In genomic region chr10:61733358-61733940, GRCh38 we compare ENCODE assay signal across 8 cellular contexts.
A peak's percentile ranks its signal among the peaks of the same experiment; 100 is the strongest.
DNase-seq lines count a peak whose midpoint lies in the region; ATAC-seq and TF ChIP-seq lines count a peak whose summit lies in the region.

No MANE protein-coding gene starts in this region.

- WGBS in lower leg skin, 2 donors, result 79 to 96% methylated on average over 1 of the region's 1 CpG

- peak; percentile 77 for ATAC-seq in SK-N-SH treated with all-trans-retinoic acid at 6 μM for 48 hours

- intact Hi-C loops in lower leg skin (cut with DNase I; ENCODE audit: low total_unique reads), result no loop called here

- TF ChIP-seq POLR2A in lower leg skin (IDR thresholded peaks at IDR 0.05), result no peak

- DNase-seq in activated gamma-delta T cell treated with Interleukin-2 at 50 U/mL for 16 hours, result peak; percentile 3
- no peak for DNase-seq in activated gamma-delta T cell (lab: John Stamatoyannopoulos, UW)
- peak; percentile 73 for DNase-seq in Jurkat, Clone E6-1 (ENCODE audit: low read depth, low spot score)
- DNase-seq in fibroblast of the aortic adventitia (ENCODE audit: low read depth), result peak; percentile 77
- DNase-seq in pulmonary artery endothelial cell (ENCODE audit: low read depth, low spot score), result peak; percentile 22
- DNase-seq in 8988T, result no peak
- DNase-seq in lower leg skin (ENCODE audit: low spot score in 2 of 2), result no peak

- H3K4me3 ChIP-seq in Jurkat, Clone E6-1 (ENCODE audit: low read length), result no peak overlapping the region
- no peak overlapping the region for H3K4me3 ChIP-seq in fibroblast of the aortic adventitia (ENCODE audit: low read depth, low read length)
- no peak overlapping the region for H3K4me3 ChIP-seq in lower leg skin (ENCODE audit: low read depth, poor library complexity, severe bottlenecking)

- TF ChIP-seq CTCF in fibroblast of the aortic adventitia (IDR thresholded peaks at IDR 0.05; ENCODE audit: insufficient read depth, low read length), result peak; percentile 67
- no peak for TF ChIP-seq CTCF in lower leg skin (IDR thresholded peaks at IDR 0.05)

TF ChIP-seq in SK-N-SH treated with all-trans-retinoic acid at 6 μM for 48 hours, 23 proteins besides CTCF, POLR2A, EP300 and RAD21:
- TF ChIP-seq ZFP30 (CRISPR knock-in tag; IDR thresholded peaks at IDR 0.05) (no peak), TOX (CRISPR knock-in tag; IDR thresholded peaks at IDR 0.05; ENCODE audit: borderline replicate concordance) (no peak), CSRNP3 (CRISPR knock-in tag; IDR thresholded peaks at IDR 0.05) (no peak), OSR1 (CRISPR knock-in tag; IDR thresholded peaks at IDR 0.05) (no peak), ZC3H10 (CRISPR knock-in tag; IDR thresholded peaks at IDR 0.05) (no peak), ISL1 (CRISPR knock-in tag; IDR thresholded peaks at IDR 0.05) (no peak), CREB5 (CRISPR knock-in tag; IDR thresholded peaks at IDR 0.05; ENCODE audit: low read depth) (no peak), ZNF70 (CRISPR knock-in tag; IDR thresholded peaks at IDR 0.05) (no peak)

Comparison
In these comparisons a context has a peak if more than half of its experiments do, and no peak if none do; other contexts are left out.
1. DNase-seq: peak in activated gamma-delta T cell treated with Interleukin-2 at 50 U/mL for 16 hours (single experiment), Jurkat, Clone E6-1 (single experiment), fibroblast of the aortic adventitia (single experiment) and pulmonary artery endothelial cell (single experiment); none in activated gamma-delta T cell (single experiment), 8988T (single experiment) and lower leg skin (0 of 2).